Comparison of ENCODE assay signal across 1 cellular context in genomic region chr10:132099701-132100481, GRCh38.
TF ChIP-seq lines count a peak whose summit lies in the region.

No MANE protein-coding gene starts in this region.

TF ChIP-seq in HepG2, 621 proteins besides CTCF, POLR2A, EP300 and RAD21 (continued from another document):
- TF ChIP-seq ZNF503 (CRISPR knock-in tag; IDR thresholded peaks at IDR 0.05) = no peak
- no peak for TF ChIP-seq ZNF225 (CRISPR knock-in tag; IDR thresholded peaks at IDR 0.05)
- TF ChIP-seq FOXP4 (CRISPR knock-in tag; IDR thresholded peaks at IDR 0.05) = no peak
- TF ChIP-seq AKAP8 (CRISPR knock-in tag; IDR thresholded peaks at IDR 0.05) = no peak
- no peak for TF ChIP-seq ZFP36 (IDR thresholded peaks at IDR 0.05; ENCODE audit: borderline replicate concordance, low read depth, low read length, partially characterized antibody)
- no peak for TF ChIP-seq LBX2 (CRISPR knock-in tag; IDR thresholded peaks at IDR 0.05; ENCODE audit: borderline replicate concordance)
- no peak for TF ChIP-seq HINFP (CRISPR knock-in tag; IDR thresholded peaks at IDR 0.05; ENCODE audit: low read depth)
